ENCODE assay signal across 9 cellular contexts in the genomic region with DNA sequence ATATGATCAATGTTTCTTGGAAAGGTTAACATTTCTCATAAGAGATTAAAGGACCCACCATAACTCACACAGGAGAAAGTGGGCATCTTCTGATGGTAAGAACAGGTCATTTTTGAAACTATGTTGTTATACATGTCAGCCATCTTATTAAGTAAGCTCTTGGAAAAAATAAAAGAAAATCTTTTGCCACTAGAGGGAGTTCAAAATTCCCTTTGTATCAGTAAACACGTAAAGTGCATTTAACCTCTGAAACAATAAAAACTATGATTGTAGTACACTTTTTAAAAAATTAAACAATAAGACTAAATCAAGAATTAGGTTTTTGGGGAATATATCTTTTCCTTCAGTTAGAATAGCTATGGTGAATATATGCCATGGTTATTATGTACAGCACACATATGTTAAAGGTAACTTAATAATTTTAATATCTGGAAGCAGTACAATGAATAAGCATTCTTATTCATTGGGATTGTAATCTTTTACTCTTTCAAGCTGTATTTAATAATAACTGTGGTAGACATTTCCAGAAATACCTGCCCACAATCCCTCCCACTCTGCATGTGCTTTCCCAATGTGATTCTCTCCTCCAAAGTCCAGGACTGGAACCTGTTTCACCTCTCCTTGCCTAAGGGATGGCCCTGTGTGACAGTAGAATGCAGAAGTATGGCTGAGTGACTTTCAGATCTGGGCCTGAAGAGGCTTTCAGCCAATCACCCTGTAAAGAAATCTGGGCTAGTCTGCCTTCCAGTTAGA.
A peak's percentile ranks its signal among the peaks of the same experiment; 100 is the strongest.
DNase-seq lines count a peak whose midpoint lies in the region; ATAC-seq and TF ChIP-seq lines count a peak whose summit lies in the region.
"Had no signal": no experiment of that assay in that cellular context is flagged by ENCODE, and none has a peak within 500 bp of the region (broad histone marks: within the 10 kb centered on the region; RNA-seq: fewer than 3 reads in every experiment).

No MANE protein-coding gene starts in this region.

- H3K27me3 ChIP-seq in esophagus muscularis mucosa, result no peaks in the 10 kb centered on the region

- no peak for DNase-seq in activated CD4-positive, alpha-beta T cell treated with anti-CD3 and anti-CD28 coated beads for 36 hours
- DNase-seq in activated CD4-positive, alpha-beta T cell treated with anti-CD3 and anti-CD28 coated beads for 4 hours, result no peak
- DNase-seq in Kasumi-1 (lab: John Stamatoyannopoulos, UW) (peak; percentile 85 to 93), SKM-1 (lab: John Stamatoyannopoulos, UW; ENCODE audit: unreplicated experiment) (peak; percentile 19), esophagus muscularis mucosa (ENCODE audit: extremely low spot score) (no peak), pons (ENCODE audit: low spot score) (peak; percentile 73)
- no peak for DNase-seq in activated CD4-positive, alpha-beta T cell treated with anti-CD3 and anti-CD28 coated beads, Interleukin-2, amount 50 U/mL, for 4 hours

- peak; percentile 24 for ATAC-seq in activated CD4-positive, alpha-beta T cell treated with anti-CD3 and anti-CD28 coated beads for 36 hours
- ATAC-seq in HG03280 (IDR thresholded peaks at IDR 0.05; ENCODE audit: unreplicated experiment), result no peak

- peak; percentile 40 to 60 (median 52) for TF ChIP-seq CTCF in esophagus muscularis mucosa (IDR thresholded peaks at IDR 0.05)

- H3K36me3 Mint-ChIP-seq in activated CD4-positive, alpha-beta T cell treated with anti-CD3 and anti-CD28 coated beads for 36 hours (ENCODE audit: low read depth), result peaks cover 20% of the 10 kb centered on the region

- 28% methylated on average over 1 of the region's 1 CpG for WGBS in esophagus muscularis mucosa

- H3K9me3 ChIP-seq in esophagus muscularis mucosa, result peaks cover 0 to 9% (median 4%) of the 10 kb centered on the region in 4 donors

- POLR2A ChIA-PET in activated CD4-positive, alpha-beta T cell treated with anti-CD3 and anti-CD28 coated beads for 36 hours (lab: Charles Lee), result interaction anchor here (1.1 kb wide), 1 partner anchor 18 kb away, joined by 4 read pairs; no protein-coding TSS in a partner anchor

- peaks cover 41 to 74% (median 64%) of the 10 kb centered on the region in 4 donors for H3K4me1 ChIP-seq in esophagus muscularis mucosa

- TF ChIP-seq POLR2A in esophagus muscularis mucosa (IDR thresholded peaks at IDR 0.05; ENCODE audit: low read depth), result no peak

- peaks cover 0 to 5% (median 2%) of the 10 kb centered on the region in 4 donors for H3K36me3 ChIP-seq in esophagus muscularis mucosa

- no peak for TF ChIP-seq EP300 in esophagus muscularis mucosa (IDR thresholded peaks at IDR 0.05)

- intact Hi-C loops in activated CD4-positive, alpha-beta T cell treated with anti-CD3 and anti-CD28 coated beads for 36 hours (cut with DNase I, micrococcal nuclease), result loop anchor here (2.0 to 10.0 kb wide), 5 partner anchors 21 to 485 kb away; partner anchors contain the start of gene RBMS1 (in 1 of the 2)
- intact Hi-C loops in esophagus muscularis mucosa (cut with DNase I), result no loop called here

- peak overlapping the region; percentile 60 to 78 (median 68) for H3K27ac ChIP-seq in esophagus muscularis mucosa (replicated peaks in 1 of 4)

- peaks cover 4% of the 10 kb centered on the region for H3K9me3 Mint-ChIP-seq in activated CD4-positive, alpha-beta T cell treated with anti-CD3 and anti-CD28 coated beads for 36 hours (ENCODE audit: low read depth)
- H3K9me3 Mint-ChIP-seq: dendritic cell treated with granulocyte-macrophage colony-stimulating factor and Interleukin-4, amounts not matched to agents 40 ng/mL and 50 ng/mL, for 4 days had no signal

- no peaks in the 10 kb centered on the region for H3K27me3 Mint-ChIP-seq in activated CD4-positive, alpha-beta T cell treated with anti-CD3 and anti-CD28 coated beads for 36 hours
- H3K27me3 Mint-ChIP-seq: dendritic cell treated with granulocyte-macrophage colony-stimulating factor and Interleukin-4, amounts not matched to agents 40 ng/mL and 50 ng/mL, for 4 days had no signal

- H3K27ac Mint-ChIP-seq in activated CD4-positive, alpha-beta T cell treated with anti-CD3 and anti-CD28 coated beads for 36 hours, result peak overlapping the region; percentile 69
- H3K27ac Mint-ChIP-seq: dendritic cell treated with granulocyte-macrophage colony-stimulating factor and Interleukin-4, amounts not matched to agents 40 ng/mL and 50 ng/mL, for 4 days had no signal

- H3K4me3 ChIP-seq in esophagus muscularis mucosa, result no peak overlapping the region

- no peak overlapping the region for H3K4me3 Mint-ChIP-seq in activated CD4-positive, alpha-beta T cell treated with anti-CD3 and anti-CD28 coated beads for 36 hours
- H3K4me3 Mint-ChIP-seq: dendritic cell treated with granulocyte-macrophage colony-stimulating factor and Interleukin-4, amounts not matched to agents 40 ng/mL and 50 ng/mL, for 4 days had no signal

- CTCF ChIA-PET in activated CD4-positive, alpha-beta T cell treated with anti-CD3 and anti-CD28 coated beads for 36 hours (lab: Charles Lee), result interaction anchor here (0.6 to 3.8 kb wide), 34 partner anchors 9 to 565 kb away, joined by 3 to 25 read pairs (median 4); no protein-coding TSS in a partner anchor

- peaks cover 61% of the 10 kb centered on the region for H3K4me1 Mint-ChIP-seq in activated CD4-positive, alpha-beta T cell treated with anti-CD3 and anti-CD28 coated beads for 36 hours

Comparison
In these comparisons a context has a peak if more than half of its experiments do, and no peak if none do; other contexts are left out.
1. DNase-seq: peak in Kasumi-1 (2 of 2), SKM-1 (single experiment) and pons (single experiment); none in activated CD4-positive, alpha-beta T cell treated with anti-CD3 and anti-CD28 coated beads for 36 hours (single experiment), activated CD4-positive, alpha-beta T cell treated with anti-CD3 and anti-CD28 coated beads for 4 hours (0 of 2), esophagus muscularis mucosa (single experiment) and activated CD4-positive, alpha-beta T cell treated with anti-CD3 and anti-CD28 coated beads, Interleukin-2, amount 50 U/mL, for 4 hours (0 of 2).